32 cellular contexts compared by ENCODE assay signal in the genomic region with DNA sequence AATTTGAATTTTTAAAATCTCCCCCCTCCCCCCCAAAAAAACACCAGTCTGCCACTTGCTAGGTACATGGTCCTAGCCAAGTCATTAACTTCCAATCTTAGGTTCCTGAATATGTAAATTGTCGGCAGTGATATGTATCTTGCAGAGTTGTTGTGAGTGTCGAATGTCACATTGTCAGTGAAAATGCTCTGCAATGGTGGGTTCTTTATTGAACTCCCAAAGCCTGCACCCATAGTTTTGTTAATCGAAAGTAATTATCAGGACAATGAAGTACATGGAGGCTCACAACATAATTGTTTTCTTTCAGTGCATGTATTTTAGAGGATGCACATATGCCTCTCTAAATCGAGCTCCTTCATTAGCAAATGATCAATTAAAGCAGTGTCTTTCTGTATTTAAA.
"Had no signal": no experiment of that assay in that cellular context is flagged by ENCODE, and none has a peak within 500 bp of the region (broad histone marks: within the 10 kb centered on the region; RNA-seq: fewer than 3 reads in every experiment).

No MANE protein-coding gene starts in this region.

- H3K9me3 Mint-ChIP-seq: activated T-cell treated with anti-CD3 and anti-CD28 coated beads, Interleukin-2, amount 50 U/mL, for 24 hours; activated T-helper 17 cell treated with anti-CD3 and anti-CD28 coated beads, Interleukin-2, amount 50 U/mL, for 72 hours; memory B cell; neural crest cell; stimulated activated memory B cell treated with anti-CD40 and anti-IgM and Interleukin-4, amounts not matched to agents 10 μg/mL and 1 μg/mL and 100 μg/mL, for 72 hours; stimulated activated naive CD8-positive, alpha-beta T cell treated with anti-CD3 and anti-CD28 coated beads, Interleukin-15, amount 100 ng/mL, for 72 hours; type B pancreatic cell had no signal

- ATAC-seq: activated CD4-positive, CD25-positive, alpha-beta regulatory T cell treated with anti-CD3 and anti-CD28 coated beads, Interleukin-2, amount 50 U/mL, for 24 hours; activated T-helper 17 cell treated with anti-CD3 and anti-CD28 coated beads, Interleukin-2, amount 50 U/mL, for 72 hours; naive thymus-derived CD8-positive, alpha-beta T cell; stimulated activated memory B cell treated with anti-CD40 and anti-IgM and Interleukin-4, amounts not matched to agents 10 μg/mL and 1 μg/mL and 100 μg/mL, for 72 hours; stimulated activated naive CD8-positive, alpha-beta T cell treated with anti-CD3 and anti-CD28 coated beads, Interleukin-15, amount 100 ng/mL, for 72 hours had no signal

- H3K9me3 ChIP-seq: esophagus squamous epithelium, right atrium auricular region, vagina had no signal

- H3K4me3 Mint-ChIP-seq: activated T-cell treated with anti-CD3 and anti-CD28 coated beads, Interleukin-2, amount 50 U/mL, for 24 hours; activated T-helper 17 cell treated with anti-CD3 and anti-CD28 coated beads, Interleukin-2, amount 50 U/mL, for 72 hours; immature natural killer cell; memory B cell; naive thymus-derived CD8-positive, alpha-beta T cell; neural crest cell; stimulated activated memory B cell treated with anti-CD40 and anti-IgM and Interleukin-4, amounts not matched to agents 10 μg/mL and 1 μg/mL and 100 μg/mL, for 72 hours; stimulated activated naive CD8-positive, alpha-beta T cell treated with anti-CD3 and anti-CD28 coated beads, Interleukin-15, amount 100 ng/mL, for 72 hours; type B pancreatic cell had no signal

- H3K36me3 ChIP-seq: esophagus squamous epithelium, right atrium auricular region, vagina had no signal

- H3K27me3 ChIP-seq: esophagus squamous epithelium, right atrium auricular region, vagina had no signal

- H3K4me1 Mint-ChIP-seq: activated T-helper 17 cell treated with anti-CD3 and anti-CD28 coated beads, Interleukin-2, amount 50 U/mL, for 72 hours; immature natural killer cell; memory B cell; neural crest cell; stimulated activated memory B cell treated with anti-CD40 and anti-IgM and Interleukin-4, amounts not matched to agents 10 μg/mL and 1 μg/mL and 100 μg/mL, for 72 hours; stimulated activated naive CD8-positive, alpha-beta T cell treated with anti-CD3 and anti-CD28 coated beads, Interleukin-15, amount 100 ng/mL, for 72 hours had no signal

- H3K27ac Mint-ChIP-seq: activated T-cell treated with anti-CD3 and anti-CD28 coated beads, Interleukin-2, amount 50 U/mL, for 24 hours; activated T-helper 17 cell treated with anti-CD3 and anti-CD28 coated beads, Interleukin-2, amount 50 U/mL, for 72 hours; immature natural killer cell; memory B cell; naive thymus-derived CD8-positive, alpha-beta T cell; stimulated activated memory B cell treated with anti-CD40 and anti-IgM and Interleukin-4, amounts not matched to agents 10 μg/mL and 1 μg/mL and 100 μg/mL, for 72 hours; stimulated activated naive CD8-positive, alpha-beta T cell treated with anti-CD3 and anti-CD28 coated beads, Interleukin-15, amount 100 ng/mL, for 72 hours had no signal

- H3K9ac ChIP-seq: parathyroid adenoma had no signal

- H3K4me1 ChIP-seq: esophagus squamous epithelium, parathyroid adenoma, right atrium auricular region, vagina had no signal

- H3K4me3 ChIP-seq: esophagus squamous epithelium, right atrium auricular region, smooth muscle cell, vagina had no signal

- DNase-seq: activated CD4-positive, alpha-beta T cell treated with anti-CD3 and anti-CD28 coated beads for 48 hours; activated CD4-positive, alpha-beta T cell treated with anti-CD3 and anti-CD28 coated beads, Interleukin-2, amount 50 U/mL, for 48 hours; activated CD8-positive, alpha-beta memory T cell treated with anti-CD3 and anti-CD28 coated beads for 24 hours; activated CD8-positive, alpha-beta memory T cell treated with anti-CD3 and anti-CD28 coated beads, Interleukin-2, amount 50 U/mL, for 4 hours; activated gamma-delta T cell treated with Interleukin-2 at 50 U/mL for 16 hours; activated naive CD4-positive, alpha-beta T cell treated with anti-CD3 and anti-CD28 coated beads, Interleukin-2, amount 50 U/mL, for 16 hours; activated T-cell treated with anti-CD3 and anti-CD28 coated beads, Interleukin-2, amount 50 U/mL, for 24 hours; amniotic stem cell; caudate nucleus; esophagus squamous epithelium; foreskin melanocyte; immature natural killer cell; kidney; naive thymus-derived CD8-positive, alpha-beta T cell; occipital lobe; stimulated activated CD4-positive, alpha-beta T cell treated with anti-CD3 and anti-CD28 coated beads, Interleukin-1b, Interleukin-23, amount 100 ng/mL, for 48 hours; stimulated activated CD4-positive, alpha-beta T cell treated with anti-CD3 and anti-CD28 coated beads, Interleukin-4, amount 100 ng/mL, for 4 hours; stimulated activated CD8-positive, alpha-beta memory T cell treated with anti-CD3 and anti-CD28 coated beads, Interleukin-4, amount 100 ng/mL, for 48 hours; stimulated activated naive CD8-positive, alpha-beta T cell treated with anti-CD3 and anti-CD28 coated beads, Interleukin-15, amount 100 ng/mL, for 72 hours; substantia nigra had no signal

- H3K36me3 Mint-ChIP-seq: immature natural killer cell; memory B cell; stimulated activated memory B cell treated with anti-CD40 and anti-IgM and Interleukin-4, amounts not matched to agents 10 μg/mL and 1 μg/mL and 100 μg/mL, for 72 hours; type B pancreatic cell had no signal

- H3K27ac ChIP-seq: epithelial cell of prostate, esophagus squamous epithelium, parathyroid adenoma, right atrium auricular region, vagina, VCaP had no signal

- H3K27me3 Mint-ChIP-seq: stimulated activated naive CD8-positive, alpha-beta T cell treated with anti-CD3 and anti-CD28 coated beads, Interleukin-15, amount 100 ng/mL, for 72 hours; type B pancreatic cell had no signal
